ENCODE assay signal across 1 cellular context in the genomic region with DNA sequence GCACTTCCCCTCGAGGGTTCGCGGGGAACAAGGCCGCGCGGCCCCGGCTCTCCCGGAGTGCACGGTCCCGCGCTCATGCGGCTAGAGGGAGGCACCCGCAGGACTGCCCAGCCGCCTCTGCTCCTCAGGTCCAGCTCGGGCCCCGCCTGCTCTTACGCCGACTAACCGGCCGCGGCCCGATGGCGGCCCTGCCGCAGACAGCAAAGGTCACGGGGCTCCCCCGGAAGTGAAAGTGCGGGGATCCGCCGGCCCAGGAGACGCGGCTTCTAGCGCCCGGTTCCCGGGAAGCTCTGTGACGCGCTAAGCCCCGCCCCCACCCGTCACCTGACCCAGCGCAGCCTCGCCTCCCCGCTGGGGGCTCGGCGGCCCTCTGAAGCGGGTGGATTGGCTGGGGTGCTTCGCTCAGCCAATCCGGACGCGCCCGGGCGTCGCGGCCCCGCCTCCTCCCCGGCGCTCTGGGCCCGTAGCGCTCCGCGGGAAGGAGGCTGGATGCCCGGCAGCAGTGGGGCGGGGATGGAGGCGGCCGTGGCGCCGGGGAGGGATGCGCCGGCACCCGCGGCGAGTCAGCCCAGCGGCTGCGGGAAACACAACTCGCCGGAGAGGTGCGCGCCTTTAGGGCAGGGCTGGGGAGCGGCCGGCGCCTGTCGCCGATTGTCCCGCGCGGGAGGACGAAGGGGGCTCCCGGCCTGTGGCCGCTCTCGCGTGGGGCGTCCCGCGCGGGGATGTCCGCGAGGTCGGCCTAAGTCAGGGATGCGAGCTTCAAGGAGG.
A peak's percentile ranks its signal among the peaks of the same experiment; 100 is the strongest.
TF ChIP-seq lines count a peak whose summit lies in the region.

A gene with protein sequence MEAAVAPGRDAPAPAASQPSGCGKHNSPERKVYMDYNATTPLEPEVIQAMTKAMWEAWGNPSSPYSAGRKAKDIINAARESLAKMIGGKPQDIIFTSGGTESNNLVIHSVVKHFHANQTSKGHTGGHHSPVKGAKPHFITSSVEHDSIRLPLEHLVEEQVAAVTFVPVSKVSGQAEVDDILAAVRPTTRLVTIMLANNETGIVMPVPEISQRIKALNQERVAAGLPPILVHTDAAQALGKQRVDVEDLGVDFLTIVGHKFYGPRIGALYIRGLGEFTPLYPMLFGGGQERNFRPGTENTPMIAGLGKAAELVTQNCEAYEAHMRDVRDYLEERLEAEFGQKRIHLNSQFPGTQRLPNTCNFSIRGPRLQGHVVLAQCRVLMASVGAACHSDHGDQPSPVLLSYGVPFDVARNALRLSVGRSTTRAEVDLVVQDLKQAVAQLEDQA (plus strand): TSS at position 460 of the 768 bp plus-strand sequence. CDS start 54 bp downstream, at position 514.

TF ChIP-seq in HepG2, 621 proteins besides CTCF, POLR2A, EP300 and RAD21 (continued from another document and continues in another):
- TF ChIP-seq, protein P1, sequence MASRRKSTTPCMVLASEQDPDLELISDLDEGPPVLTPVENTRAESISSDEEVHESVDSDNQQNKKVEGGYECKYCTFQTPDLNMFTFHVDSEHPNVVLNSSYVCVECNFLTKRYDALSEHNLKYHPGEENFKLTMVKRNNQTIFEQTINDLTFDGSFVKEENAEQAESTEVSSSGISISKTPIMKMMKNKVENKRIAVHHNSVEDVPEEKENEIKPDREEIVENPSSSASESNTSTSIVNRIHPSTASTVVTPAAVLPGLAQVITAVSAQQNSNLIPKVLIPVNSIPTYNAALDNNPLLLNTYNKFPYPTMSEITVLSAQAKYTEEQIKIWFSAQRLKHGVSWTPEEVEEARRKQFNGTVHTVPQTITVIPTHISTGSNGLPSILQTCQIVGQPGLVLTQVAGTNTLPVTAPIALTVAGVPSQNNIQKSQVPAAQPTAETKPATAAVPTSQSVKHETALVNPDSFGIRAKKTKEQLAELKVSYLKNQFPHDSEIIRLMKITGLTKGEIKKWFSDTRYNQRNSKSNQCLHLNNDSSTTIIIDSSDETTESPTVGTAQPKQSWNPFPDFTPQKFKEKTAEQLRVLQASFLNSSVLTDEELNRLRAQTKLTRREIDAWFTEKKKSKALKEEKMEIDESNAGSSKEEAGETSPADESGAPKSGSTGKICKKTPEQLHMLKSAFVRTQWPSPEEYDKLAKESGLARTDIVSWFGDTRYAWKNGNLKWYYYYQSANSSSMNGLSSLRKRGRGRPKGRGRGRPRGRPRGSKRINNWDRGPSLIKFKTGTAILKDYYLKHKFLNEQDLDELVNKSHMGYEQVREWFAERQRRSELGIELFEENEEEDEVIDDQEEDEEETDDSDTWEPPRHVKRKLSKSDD (CRISPR knock-in tag; IDR thresholded peaks at IDR 0.05; ENCODE audit: low read depth) = peak; percentile 87
- TF ChIP-seq, protein P2, sequence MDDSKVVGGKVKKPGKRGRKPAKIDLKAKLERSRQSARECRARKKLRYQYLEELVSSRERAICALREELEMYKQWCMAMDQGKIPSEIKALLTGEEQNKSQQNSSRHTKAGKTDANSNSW (CRISPR knock-in tag; IDR thresholded peaks at IDR 0.05; ENCODE audit: borderline replicate concordance) = no peak; the same call in 1 of the 2 replicates
- no peak for TF ChIP-seq ZNF672 (CRISPR knock-in tag; IDR thresholded peaks at IDR 0.05)
- TF ChIP-seq, protein P3, sequence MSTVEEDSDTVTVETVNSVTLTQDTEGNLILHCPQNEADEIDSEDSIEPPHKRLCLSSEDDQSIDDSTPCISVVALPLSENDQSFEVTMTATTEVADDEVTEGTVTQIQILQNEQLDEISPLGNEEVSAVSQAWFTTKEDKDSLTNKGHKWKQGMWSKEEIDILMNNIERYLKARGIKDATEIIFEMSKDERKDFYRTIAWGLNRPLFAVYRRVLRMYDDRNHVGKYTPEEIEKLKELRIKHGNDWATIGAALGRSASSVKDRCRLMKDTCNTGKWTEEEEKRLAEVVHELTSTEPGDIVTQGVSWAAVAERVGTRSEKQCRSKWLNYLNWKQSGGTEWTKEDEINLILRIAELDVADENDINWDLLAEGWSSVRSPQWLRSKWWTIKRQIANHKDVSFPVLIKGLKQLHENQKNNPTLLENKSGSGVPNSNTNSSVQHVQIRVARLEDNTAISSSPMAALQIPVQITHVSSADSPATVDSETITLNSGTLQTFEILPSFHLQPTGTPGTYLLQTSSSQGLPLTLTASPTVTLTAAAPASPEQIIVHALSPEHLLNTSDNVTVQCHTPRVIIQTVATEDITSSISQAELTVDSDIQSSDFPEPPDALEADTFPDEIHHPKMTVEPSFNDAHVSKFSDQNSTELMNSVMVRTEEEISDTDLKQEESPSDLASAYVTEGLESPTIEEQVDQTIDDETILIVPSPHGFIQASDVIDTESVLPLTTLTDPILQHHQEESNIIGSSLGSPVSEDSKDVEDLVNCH (CRISPR knock-in tag; IDR thresholded peaks at IDR 0.05) = no peak
- TF ChIP-seq CEBPG (CRISPR knock-in tag; IDR thresholded peaks at IDR 0.05) = no peak; the same call in 1 of the 2 replicates
- TF ChIP-seq, protein P4, sequence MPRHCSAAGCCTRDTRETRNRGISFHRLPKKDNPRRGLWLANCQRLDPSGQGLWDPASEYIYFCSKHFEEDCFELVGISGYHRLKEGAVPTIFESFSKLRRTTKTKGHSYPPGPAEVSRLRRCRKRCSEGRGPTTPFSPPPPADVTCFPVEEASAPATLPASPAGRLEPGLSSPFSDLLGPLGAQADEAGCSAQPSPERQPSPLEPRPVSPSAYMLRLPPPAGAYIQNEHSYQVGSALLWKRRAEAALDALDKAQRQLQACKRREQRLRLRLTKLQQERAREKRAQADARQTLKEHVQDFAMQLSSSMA (CRISPR knock-in tag; IDR thresholded peaks at IDR 0.05) = no peak; the same call in 1 of the 2 replicates
- TF ChIP-seq RARG (CRISPR knock-in tag; IDR thresholded peaks at IDR 0.05; ENCODE audit: low read depth) = peak; percentile 54; the same call in 1 of the 2 replicates
- TF ChIP-seq, protein P5, sequence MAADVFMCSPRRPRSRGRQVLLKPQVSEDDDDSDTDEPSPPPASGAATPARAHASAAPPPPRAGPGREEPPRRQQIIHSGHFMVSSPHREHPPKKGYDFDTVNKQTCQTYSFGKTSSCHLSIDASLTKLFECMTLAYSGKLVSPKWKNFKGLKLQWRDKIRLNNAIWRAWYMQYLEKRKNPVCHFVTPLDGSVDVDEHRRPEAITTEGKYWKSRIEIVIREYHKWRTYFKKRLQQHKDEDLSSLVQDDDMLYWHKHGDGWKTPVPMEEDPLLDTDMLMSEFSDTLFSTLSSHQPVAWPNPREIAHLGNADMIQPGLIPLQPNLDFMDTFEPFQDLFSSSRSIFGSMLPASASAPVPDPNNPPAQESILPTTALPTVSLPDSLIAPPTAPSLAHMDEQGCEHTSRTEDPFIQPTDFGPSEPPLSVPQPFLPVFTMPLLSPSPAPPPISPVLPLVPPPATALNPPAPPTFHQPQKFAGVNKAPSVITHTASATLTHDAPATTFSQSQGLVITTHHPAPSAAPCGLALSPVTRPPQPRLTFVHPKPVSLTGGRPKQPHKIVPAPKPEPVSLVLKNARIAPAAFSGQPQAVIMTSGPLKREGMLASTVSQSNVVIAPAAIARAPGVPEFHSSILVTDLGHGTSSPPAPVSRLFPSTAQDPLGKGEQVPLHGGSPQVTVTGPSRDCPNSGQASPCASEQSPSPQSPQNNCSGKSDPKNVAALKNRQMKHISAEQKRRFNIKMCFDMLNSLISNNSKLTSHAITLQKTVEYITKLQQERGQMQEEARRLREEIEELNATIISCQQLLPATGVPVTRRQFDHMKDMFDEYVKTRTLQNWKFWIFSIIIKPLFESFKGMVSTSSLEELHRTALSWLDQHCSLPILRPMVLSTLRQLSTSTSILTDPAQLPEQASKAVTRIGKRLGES (CRISPR knock-in tag; IDR thresholded peaks at IDR 0.05; ENCODE audit: borderline replicate concordance) = no peak
- peak; percentile 82 for TF ChIP-seq ARHGAP35 (CRISPR knock-in tag; IDR thresholded peaks at IDR 0.05; ENCODE audit: borderline replicate concordance)
- TF ChIP-seq SRSF4 (IDR thresholded peaks at IDR 0.05; ENCODE audit: low read depth, low read length, poor library complexity, severe bottlenecking) = no peak
- TF ChIP-seq, protein P6, sequence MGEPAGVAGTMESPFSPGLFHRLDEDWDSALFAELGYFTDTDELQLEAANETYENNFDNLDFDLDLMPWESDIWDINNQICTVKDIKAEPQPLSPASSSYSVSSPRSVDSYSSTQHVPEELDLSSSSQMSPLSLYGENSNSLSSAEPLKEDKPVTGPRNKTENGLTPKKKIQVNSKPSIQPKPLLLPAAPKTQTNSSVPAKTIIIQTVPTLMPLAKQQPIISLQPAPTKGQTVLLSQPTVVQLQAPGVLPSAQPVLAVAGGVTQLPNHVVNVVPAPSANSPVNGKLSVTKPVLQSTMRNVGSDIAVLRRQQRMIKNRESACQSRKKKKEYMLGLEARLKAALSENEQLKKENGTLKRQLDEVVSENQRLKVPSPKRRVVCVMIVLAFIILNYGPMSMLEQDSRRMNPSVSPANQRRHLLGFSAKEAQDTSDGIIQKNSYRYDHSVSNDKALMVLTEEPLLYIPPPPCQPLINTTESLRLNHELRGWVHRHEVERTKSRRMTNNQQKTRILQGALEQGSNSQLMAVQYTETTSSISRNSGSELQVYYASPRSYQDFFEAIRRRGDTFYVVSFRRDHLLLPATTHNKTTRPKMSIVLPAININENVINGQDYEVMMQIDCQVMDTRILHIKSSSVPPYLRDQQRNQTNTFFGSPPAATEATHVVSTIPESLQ (CRISPR knock-in tag; conservative IDR thresholded peaks at IDR 0.05) = no peak
- 0 out of 2 replicates have a peak, but pooled peaks have one; percentile 76 for TF ChIP-seq ZNF850 (CRISPR knock-in tag; conservative IDR thresholded peaks at IDR 0.05)
- TF ChIP-seq ZNF484 (CRISPR knock-in tag; IDR thresholded peaks at IDR 0.05; ENCODE audit: borderline replicate concordance, low read depth) = no peak
- peak; percentile 77 for TF ChIP-seq ZNF510 (CRISPR knock-in tag; IDR thresholded peaks at IDR 0.05; ENCODE audit: low read depth)
- TF ChIP-seq MED1 (CRISPR knock-in tag; IDR thresholded peaks at IDR 0.05) = peak; percentile 81
- peak; percentile 94 for TF ChIP-seq ARNT2 (CRISPR knock-in tag; IDR thresholded peaks at IDR 0.05; ENCODE audit: low read depth)
- TF ChIP-seq ZNF549 (CRISPR knock-in tag; IDR thresholded peaks at IDR 0.05) = no peak
- TF ChIP-seq, protein P7, sequence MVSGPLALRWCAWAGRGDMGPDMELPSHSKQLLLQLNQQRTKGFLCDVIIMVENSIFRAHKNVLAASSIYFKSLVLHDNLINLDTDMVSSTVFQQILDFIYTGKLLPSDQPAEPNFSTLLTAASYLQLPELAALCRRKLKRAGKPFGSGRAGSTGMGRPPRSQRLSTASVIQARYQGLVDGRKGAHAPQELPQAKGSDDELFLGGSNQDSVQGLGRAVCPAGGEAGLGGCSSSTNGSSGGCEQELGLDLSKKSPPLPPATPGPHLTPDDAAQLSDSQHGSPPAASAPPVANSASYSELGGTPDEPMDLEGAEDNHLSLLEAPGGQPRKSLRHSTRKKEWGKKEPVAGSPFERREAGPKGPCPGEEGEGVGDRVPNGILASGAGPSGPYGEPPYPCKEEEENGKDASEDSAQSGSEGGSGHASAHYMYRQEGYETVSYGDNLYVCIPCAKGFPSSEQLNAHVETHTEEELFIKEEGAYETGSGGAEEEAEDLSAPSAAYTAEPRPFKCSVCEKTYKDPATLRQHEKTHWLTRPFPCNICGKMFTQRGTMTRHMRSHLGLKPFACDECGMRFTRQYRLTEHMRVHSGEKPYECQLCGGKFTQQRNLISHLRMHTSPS (CRISPR knock-in tag; IDR thresholded peaks at IDR 0.05; ENCODE audit: low read depth) = no peak
- TF ChIP-seq PAF1 (CRISPR knock-in tag; IDR thresholded peaks at IDR 0.05) = no peak
- peak; percentile 89; the same call in 1 of the 2 replicates for TF ChIP-seq ZNF550 (CRISPR knock-in tag; IDR thresholded peaks at IDR 0.05; ENCODE audit: borderline replicate concordance)
- TF ChIP-seq GPN1 (CRISPR knock-in tag; IDR thresholded peaks at IDR 0.05; ENCODE audit: borderline replicate concordance) = peak; percentile 97
- TF ChIP-seq, protein P8, sequence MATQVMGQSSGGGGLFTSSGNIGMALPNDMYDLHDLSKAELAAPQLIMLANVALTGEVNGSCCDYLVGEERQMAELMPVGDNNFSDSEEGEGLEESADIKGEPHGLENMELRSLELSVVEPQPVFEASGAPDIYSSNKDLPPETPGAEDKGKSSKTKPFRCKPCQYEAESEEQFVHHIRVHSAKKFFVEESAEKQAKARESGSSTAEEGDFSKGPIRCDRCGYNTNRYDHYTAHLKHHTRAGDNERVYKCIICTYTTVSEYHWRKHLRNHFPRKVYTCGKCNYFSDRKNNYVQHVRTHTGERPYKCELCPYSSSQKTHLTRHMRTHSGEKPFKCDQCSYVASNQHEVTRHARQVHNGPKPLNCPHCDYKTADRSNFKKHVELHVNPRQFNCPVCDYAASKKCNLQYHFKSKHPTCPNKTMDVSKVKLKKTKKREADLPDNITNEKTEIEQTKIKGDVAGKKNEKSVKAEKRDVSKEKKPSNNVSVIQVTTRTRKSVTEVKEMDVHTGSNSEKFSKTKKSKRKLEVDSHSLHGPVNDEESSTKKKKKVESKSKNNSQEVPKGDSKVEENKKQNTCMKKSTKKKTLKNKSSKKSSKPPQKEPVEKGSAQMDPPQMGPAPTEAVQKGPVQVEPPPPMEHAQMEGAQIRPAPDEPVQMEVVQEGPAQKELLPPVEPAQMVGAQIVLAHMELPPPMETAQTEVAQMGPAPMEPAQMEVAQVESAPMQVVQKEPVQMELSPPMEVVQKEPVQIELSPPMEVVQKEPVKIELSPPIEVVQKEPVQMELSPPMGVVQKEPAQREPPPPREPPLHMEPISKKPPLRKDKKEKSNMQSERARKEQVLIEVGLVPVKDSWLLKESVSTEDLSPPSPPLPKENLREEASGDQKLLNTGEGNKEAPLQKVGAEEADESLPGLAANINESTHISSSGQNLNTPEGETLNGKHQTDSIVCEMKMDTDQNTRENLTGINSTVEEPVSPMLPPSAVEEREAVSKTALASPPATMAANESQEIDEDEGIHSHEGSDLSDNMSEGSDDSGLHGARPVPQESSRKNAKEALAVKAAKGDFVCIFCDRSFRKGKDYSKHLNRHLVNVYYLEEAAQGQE (IDR thresholded peaks at IDR 0.05; ENCODE audit: borderline replicate concordance in 1 of 2, low read depth in 1 of 2, low read length in 2 of 2) = peak in 1 of 2 experiments; percentile 53; a peak in 2 of 4 replicates
- TF ChIP-seq ZNF292 (CRISPR knock-in tag; IDR thresholded peaks at IDR 0.05; ENCODE audit: borderline replicate concordance, low read depth) = peak; percentile 71
- peak; percentile 24 to 69; a peak in 3 of 4 replicates for TF ChIP-seq NR2F1 (CRISPR knock-in tag; IDR thresholded peaks at IDR 0.05)
- TF ChIP-seq, protein P9, sequence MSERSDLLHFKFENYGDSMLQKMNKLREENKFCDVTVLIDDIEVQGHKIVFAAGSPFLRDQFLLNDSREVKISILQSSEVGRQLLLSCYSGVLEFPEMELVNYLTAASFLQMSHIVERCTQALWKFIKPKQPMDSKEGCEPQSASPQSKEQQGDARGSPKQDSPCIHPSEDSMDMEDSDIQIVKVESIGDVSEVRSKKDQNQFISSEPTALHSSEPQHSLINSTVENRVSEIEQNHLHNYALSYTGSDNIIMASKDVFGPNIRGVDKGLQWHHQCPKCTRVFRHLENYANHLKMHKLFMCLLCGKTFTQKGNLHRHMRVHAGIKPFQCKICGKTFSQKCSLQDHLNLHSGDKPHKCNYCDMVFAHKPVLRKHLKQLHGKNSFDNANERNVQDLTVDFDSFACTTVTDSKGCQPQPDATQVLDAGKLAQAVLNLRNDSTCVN (CRISPR knock-in tag; IDR thresholded peaks at IDR 0.05; ENCODE audit: borderline replicate concordance) = peak; percentile 84; the same call in 1 of the 2 replicates
